Comparison of ENCODE assay signal across 1 cellular context in genomic region chr16:69424053-69424934, GRCh38.
TF ChIP-seq lines count a peak whose summit lies in the region.

A gene with protein sequence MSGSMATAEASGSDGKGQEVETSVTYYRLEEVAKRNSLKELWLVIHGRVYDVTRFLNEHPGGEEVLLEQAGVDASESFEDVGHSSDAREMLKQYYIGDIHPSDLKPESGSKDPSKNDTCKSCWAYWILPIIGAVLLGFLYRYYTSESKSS (plus strand): TSS chr16:69424619. CDS start chr16:69424684, 65 bp downstream.

TF ChIP-seq in HepG2, 621 proteins besides CTCF, POLR2A, EP300 and RAD21 (continued from another document and continues in another):
- TF ChIP-seq, protein P1, sequence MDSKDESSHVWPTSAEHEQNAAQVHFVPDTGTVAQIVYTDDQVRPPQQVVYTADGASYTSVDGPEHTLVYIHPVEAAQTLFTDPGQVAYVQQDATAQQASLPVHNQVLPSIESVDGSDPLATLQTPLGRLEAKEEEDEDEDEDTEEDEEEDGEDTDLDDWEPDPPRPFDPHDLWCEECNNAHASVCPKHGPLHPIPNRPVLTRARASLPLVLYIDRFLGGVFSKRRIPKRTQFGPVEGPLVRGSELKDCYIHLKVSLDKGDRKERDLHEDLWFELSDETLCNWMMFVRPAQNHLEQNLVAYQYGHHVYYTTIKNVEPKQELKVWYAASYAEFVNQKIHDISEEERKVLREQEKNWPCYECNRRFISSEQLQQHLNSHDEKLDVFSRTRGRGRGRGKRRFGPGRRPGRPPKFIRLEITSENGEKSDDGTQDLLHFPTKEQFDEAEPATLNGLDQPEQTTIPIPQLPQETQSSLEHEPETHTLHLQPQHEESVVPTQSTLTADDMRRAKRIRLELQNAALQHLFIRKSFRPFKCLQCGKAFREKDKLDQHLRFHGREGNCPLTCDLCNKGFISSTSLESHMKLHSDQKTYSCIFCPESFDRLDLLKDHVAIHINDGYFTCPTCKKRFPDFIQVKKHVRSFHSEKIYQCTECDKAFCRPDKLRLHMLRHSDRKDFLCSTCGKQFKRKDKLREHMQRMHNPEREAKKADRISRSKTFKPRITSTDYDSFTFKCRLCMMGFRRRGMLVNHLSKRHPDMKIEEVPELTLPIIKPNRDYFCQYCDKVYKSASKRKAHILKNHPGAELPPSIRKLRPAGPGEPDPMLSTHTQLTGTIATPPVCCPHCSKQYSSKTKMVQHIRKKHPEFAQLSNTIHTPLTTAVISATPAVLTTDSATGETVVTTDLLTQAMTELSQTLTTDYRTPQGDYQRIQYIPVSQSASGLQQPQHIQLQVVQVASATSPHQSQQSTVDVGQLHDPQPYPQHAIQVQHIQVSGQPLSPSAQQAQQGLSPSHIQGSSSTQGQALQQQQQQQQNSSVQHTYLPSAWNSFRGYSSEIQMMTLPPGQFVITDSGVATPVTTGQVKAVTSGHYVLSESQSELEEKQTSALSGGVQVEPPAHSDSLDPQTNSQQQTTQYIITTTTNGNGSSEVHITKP (CRISPR knock-in tag; IDR thresholded peaks at IDR 0.05; ENCODE audit: low read depth), result peak; percentile 62; the same call in 1 of the 2 replicates
- TF ChIP-seq DPF2 (CRISPR knock-in tag; IDR thresholded peaks at IDR 0.05; ENCODE audit: borderline replicate concordance, low read depth) (0 out of 2 replicates have a peak, but pooled peaks have one; percentile 40), HNRNPL (IDR thresholded peaks at IDR 0.05; ENCODE audit: low read depth, low read length) (no peak), ZNF510 (CRISPR knock-in tag; IDR thresholded peaks at IDR 0.05; ENCODE audit: low read depth) (0 out of 2 replicates have a peak, but pooled peaks have one; percentile 77), ZMYM3 (CRISPR knock-in tag; IDR thresholded peaks at IDR 0.05) (peak; percentile 94), PHF20 (CRISPR knock-in tag; IDR thresholded peaks at IDR 0.05) (peak; percentile 84), RBAK (CRISPR knock-in tag; IDR thresholded peaks at IDR 0.05) (0 out of 2 replicates have a peak, but pooled peaks have one; percentile 11), ZNF281 (CRISPR knock-in tag; IDR thresholded peaks at IDR 0.05; ENCODE audit: borderline replicate concordance) (no peak), ZNF775 (CRISPR knock-in tag; IDR thresholded peaks at IDR 0.05; ENCODE audit: borderline replicate concordance) (no peak; the same call in none of the 2 replicates), ZHX1 (CRISPR knock-in tag; IDR thresholded peaks at IDR 0.05; ENCODE audit: low read depth) (peak; percentile 76), ARID2 (CRISPR knock-in tag; IDR thresholded peaks at IDR 0.05; ENCODE audit: borderline replicate concordance) (no peak), ZNF710 (CRISPR knock-in tag; IDR thresholded peaks at IDR 0.05; ENCODE audit: borderline replicate concordance) (peak; percentile 87; the same call in 1 of the 2 replicates), ZBTB21 (CRISPR knock-in tag; IDR thresholded peaks at IDR 0.05) (no peak), SP140L (CRISPR knock-in tag; IDR thresholded peaks at IDR 0.05; ENCODE audit: borderline replicate concordance) (peak; percentile 96; the same call in 1 of the 2 replicates), ZNF484 (CRISPR knock-in tag; IDR thresholded peaks at IDR 0.05; ENCODE audit: borderline replicate concordance, low read depth) (no peak), ZBTB14 (CRISPR knock-in tag; IDR thresholded peaks at IDR 0.05) (no peak)
- TF ChIP-seq, protein P2, sequence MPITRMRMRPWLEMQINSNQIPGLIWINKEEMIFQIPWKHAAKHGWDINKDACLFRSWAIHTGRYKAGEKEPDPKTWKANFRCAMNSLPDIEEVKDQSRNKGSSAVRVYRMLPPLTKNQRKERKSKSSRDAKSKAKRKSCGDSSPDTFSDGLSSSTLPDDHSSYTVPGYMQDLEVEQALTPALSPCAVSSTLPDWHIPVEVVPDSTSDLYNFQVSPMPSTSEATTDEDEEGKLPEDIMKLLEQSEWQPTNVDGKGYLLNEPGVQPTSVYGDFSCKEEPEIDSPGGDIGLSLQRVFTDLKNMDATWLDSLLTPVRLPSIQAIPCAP (CRISPR knock-in tag; IDR thresholded peaks at IDR 0.05; ENCODE audit: low read depth), result no peak
- TF ChIP-seq, protein P3, sequence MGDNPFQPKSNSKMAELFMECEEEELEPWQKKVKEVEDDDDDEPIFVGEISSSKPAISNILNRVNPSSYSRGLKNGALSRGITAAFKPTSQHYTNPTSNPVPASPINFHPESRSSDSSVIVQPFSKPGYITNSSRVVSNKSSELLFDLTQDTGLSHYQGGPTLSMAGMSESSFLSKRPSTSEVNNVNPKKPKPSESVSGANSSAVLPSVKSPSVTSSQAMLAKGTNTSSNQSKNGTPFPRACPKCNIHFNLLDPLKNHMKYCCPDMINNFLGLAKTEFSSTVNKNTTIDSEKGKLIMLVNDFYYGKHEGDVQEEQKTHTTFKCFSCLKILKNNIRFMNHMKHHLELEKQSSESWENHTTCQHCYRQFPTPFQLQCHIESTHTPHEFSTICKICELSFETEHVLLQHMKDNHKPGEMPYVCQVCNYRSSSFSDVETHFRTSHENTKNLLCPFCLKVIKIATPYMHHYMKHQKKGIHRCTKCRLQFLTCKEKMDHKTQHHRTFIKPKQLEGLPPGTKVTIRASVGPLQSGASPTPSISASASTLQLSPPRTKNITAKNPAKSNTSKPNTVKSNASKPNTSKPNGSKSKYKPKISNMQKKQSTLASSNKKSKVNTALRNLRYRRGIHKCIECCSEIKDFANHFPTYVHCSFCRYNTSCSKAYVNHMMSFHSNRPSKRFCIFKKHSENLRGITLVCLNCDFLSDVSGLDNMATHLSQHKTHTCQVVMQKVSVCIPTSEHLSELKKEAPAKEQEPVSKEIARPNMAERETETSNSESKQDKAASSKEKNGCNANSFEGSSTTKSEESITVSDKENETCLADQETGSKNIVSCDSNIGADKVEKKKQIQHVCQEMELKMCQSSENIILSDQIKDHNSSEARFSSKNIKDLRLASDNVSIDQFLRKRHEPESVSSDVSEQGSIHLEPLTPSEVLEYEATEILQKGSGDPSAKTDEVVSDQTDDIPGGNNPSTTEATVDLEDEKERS (CRISPR knock-in tag; IDR thresholded peaks at IDR 0.05), result 0 out of 2 replicates have a peak, but pooled peaks have one; percentile 26
- TF ChIP-seq, protein P4, sequence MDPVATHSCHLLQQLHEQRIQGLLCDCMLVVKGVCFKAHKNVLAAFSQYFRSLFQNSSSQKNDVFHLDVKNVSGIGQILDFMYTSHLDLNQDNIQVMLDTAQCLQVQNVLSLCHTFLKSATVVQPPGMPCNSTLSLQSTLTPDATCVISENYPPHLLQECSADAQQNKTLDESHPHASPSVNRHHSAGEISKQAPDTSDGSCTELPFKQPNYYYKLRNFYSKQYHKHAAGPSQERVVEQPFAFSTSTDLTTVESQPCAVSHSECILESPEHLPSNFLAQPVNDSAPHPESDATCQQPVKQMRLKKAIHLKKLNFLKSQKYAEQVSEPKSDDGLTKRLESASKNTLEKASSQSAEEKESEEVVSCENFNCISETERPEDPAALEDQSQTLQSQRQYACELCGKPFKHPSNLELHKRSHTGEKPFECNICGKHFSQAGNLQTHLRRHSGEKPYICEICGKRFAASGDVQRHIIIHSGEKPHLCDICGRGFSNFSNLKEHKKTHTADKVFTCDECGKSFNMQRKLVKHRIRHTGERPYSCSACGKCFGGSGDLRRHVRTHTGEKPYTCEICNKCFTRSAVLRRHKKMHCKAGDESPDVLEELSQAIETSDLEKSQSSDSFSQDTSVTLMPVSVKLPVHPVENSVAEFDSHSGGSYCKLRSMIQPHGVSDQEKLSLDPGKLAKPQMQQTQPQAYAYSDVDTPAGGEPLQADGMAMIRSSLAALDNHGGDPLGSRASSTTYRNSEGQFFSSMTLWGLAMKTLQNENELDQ (CRISPR knock-in tag; IDR thresholded peaks at IDR 0.05; ENCODE audit: borderline replicate concordance), result no peak
- TF ChIP-seq, protein P5, sequence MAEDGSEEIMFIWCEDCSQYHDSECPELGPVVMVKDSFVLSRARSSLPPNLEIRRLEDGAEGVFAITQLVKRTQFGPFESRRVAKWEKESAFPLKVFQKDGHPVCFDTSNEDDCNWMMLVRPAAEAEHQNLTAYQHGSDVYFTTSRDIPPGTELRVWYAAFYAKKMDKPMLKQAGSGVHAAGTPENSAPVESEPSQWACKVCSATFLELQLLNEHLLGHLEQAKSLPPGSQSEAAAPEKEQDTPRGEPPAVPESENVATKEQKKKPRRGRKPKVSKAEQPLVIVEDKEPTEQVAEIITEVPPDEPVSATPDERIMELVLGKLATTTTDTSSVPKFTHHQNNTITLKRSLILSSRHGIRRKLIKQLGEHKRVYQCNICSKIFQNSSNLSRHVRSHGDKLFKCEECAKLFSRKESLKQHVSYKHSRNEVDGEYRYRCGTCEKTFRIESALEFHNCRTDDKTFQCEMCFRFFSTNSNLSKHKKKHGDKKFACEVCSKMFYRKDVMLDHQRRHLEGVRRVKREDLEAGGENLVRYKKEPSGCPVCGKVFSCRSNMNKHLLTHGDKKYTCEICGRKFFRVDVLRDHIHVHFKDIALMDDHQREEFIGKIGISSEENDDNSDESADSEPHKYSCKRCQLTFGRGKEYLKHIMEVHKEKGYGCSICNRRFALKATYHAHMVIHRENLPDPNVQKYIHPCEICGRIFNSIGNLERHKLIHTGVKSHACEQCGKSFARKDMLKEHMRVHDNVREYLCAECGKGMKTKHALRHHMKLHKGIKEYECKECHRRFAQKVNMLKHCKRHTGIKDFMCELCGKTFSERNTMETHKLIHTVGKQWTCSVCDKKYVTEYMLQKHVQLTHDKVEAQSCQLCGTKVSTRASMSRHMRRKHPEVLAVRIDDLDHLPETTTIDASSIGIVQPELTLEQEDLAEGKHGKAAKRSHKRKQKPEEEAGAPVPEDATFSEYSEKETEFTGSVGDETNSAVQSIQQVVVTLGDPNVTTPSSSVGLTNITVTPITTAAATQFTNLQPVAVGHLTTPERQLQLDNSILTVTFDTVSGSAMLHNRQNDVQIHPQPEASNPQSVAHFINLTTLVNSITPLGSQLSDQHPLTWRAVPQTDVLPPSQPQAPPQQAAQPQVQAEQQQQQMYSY (CRISPR knock-in tag; IDR thresholded peaks at IDR 0.05), result no peak
